19 cellular contexts compared by ENCODE assay signal in the genomic region with DNA sequence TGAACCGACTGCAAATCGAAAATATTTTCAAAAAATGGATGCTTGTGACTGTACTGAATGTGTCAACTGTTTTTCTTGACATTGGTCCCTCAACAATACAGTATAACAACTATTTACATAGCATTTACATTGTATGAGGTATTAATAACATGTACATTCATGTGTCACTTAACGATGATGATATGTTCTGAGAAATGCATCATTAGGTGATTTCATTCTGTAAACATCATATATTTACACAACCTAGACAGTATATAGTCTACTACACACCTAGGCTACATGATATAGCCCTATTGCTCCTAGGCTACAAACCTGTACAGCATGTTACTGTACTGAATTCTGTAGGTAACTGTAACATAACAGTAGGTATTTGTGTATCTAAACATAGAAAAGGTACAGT.
"Had no signal": no experiment of that assay in that cellular context is flagged by ENCODE, and none has a peak within 500 bp of the region (broad histone marks: within the 10 kb centered on the region; RNA-seq: fewer than 3 reads in every experiment).

No MANE protein-coding gene starts in this region.

- H3K9me3 ChIP-seq: esophagus squamous epithelium, gastroesophageal sphincter, mucosa of descending colon, neutrophil, sigmoid colon, thoracic aorta, transverse colon had no signal

- H3K4me1 ChIP-seq: gastroesophageal sphincter, transverse colon had no signal

- H3K4me3 ChIP-seq: coronary artery, esophagus squamous epithelium, gastroesophageal sphincter, mucosa of descending colon, sigmoid colon, skin epidermis, thoracic aorta, transverse colon had no signal

- FAIRE-seq: islet of Langerhans had no signal

- DNase-seq: effector CD4-positive, alpha-beta T cell; esophagus squamous epithelium; mucosa of descending colon; naive thymus-derived CD8-positive, alpha-beta T cell; posterior cingulate gyrus; sigmoid colon; stimulated activated CD4-positive, alpha-beta T cell treated with anti-CD3 and anti-CD28 coated beads, Interleukin-2, amount 100 ng/mL, for 24 hours; stimulated activated CD4-positive, alpha-beta T cell treated with anti-CD3 and anti-CD28 coated beads, Interleukin-4, amount 100 ng/mL, for 4 hours; stimulated activated naive B cell treated with anti-CD40 and anti-IgM and Interleukin-4, amounts not matched to agents 10 μg/mL and 1 μg/mL and 100 μg/mL, for 72 hours; stimulated activated naive CD8-positive, alpha-beta T cell treated with anti-CD3 and anti-CD28 coated beads, Interleukin-15, amount 100 ng/mL, for 72 hours; substantia nigra; transverse colon had no signal

- H3K27me3 ChIP-seq: esophagus squamous epithelium, gastroesophageal sphincter, neutrophil, sigmoid colon, transverse colon had no signal

- H3K27ac ChIP-seq: coronary artery, esophagus squamous epithelium, gastroesophageal sphincter, neutrophil, sigmoid colon, skin epidermis, thoracic aorta, transverse colon had no signal

- ATAC-seq: gastroesophageal sphincter; left lobe of liver; mucosa of descending colon; naive thymus-derived CD8-positive, alpha-beta T cell; stimulated activated naive B cell treated with anti-CD40 and anti-IgM and Interleukin-4, amounts not matched to agents 10 μg/mL and 1 μg/mL and 100 μg/mL, for 72 hours; stimulated activated naive CD8-positive, alpha-beta T cell treated with anti-CD3 and anti-CD28 coated beads, Interleukin-15, amount 100 ng/mL, for 72 hours had no signal
